In genomic region chr15:99100245-99101173, GRCh38 we compare ENCODE assay signal across 8 cellular contexts. TPM values are rescaled to one million over a fixed set of nuclear protein-coding genes. Genes with fewer than 3 reads are reported as not detected.
DNase-seq lines count a peak whose midpoint lies in the region; TF ChIP-seq lines count a peak whose summit lies in the region.

No MANE protein-coding gene starts in this region.

- no peak overlapping the region for H3K4me3 ChIP-seq in OCI-LY7 (ENCODE audit: low read depth, low read length, poor library complexity, severe bottlenecking)

- peak; percentile 70 for TF ChIP-seq CTCF in OCI-LY7 (conservative IDR thresholded peaks at IDR 0.05; ENCODE audit: low read length)

- no peaks in the 10 kb centered on the region for H4K20me1 ChIP-seq in OCI-LY7 (ENCODE audit: insufficient read depth, low read length)

- intact Hi-C loops in OCI-LY7 (cut with micrococcal nuclease; ENCODE audit: unreplicated experiment), result loop anchor here (5.0 kb wide), 1 partner anchor 112 kb away; no protein-coding TSS in a partner anchor

- H3K4me1 ChIP-seq in OCI-LY7 (ENCODE audit: insufficient read depth, low read length, poor library complexity, severe bottlenecking), result peaks cover 5% of the 10 kb centered on the region

- no peak overlapping the region for H2AFZ ChIP-seq in OCI-LY7 (ENCODE audit: low read length)

- H3K27ac ChIP-seq in OCI-LY7 (ENCODE audit: low read depth, low read length, poor library complexity, severe bottlenecking), result no peak overlapping the region

- no peaks in the 10 kb centered on the region for H3K79me2 ChIP-seq in OCI-LY7 (ENCODE audit: insufficient read depth, low read depth, low read length)

- no peaks in the 10 kb centered on the region for H3K9me3 ChIP-seq in OCI-LY7 (ENCODE audit: low read length)

- no peak overlapping the region for H3K4me2 ChIP-seq in OCI-LY7 (ENCODE audit: low read length)

- POLR2A ChIA-PET in OCI-LY7 (lab: Charles Lee), result interaction anchor here (0.6 kb wide), 2 partner anchors 10 to 670 kb away, joined by 3 to 7 read pairs; no protein-coding TSS in a partner anchor

- BruUV-seq in OCI-LY7 (replicated peaks; lab: Mats Ljungman, UMichigan), result no TSS peak

- H3K9me2 ChIP-seq in OCI-LY7 (ENCODE audit: insufficient read depth, low read length), result no peaks in the 10 kb centered on the region

- CTCF ChIA-PET in OCI-LY7 (lab: Charles Lee; ENCODE audit: unreplicated experiment), result interaction anchor here (0.6 kb wide), 1 partner anchor 1473 kb away, joined by 3 read pairs; no protein-coding TSS in a partner anchor

- DNase-seq in NCI-H2029 (lab: John Stamatoyannopoulos, UW) (peak; percentile 34), NCI-H2029 treated with DMSO at 0.1 percent for 48 hours (lab: John Stamatoyannopoulos, UW) (no peak), HT1080 (ENCODE audit: low read depth) (peak; percentile 70), OCI-LY7 (ENCODE audit: low spot score) (no peak), glomerular visceral epithelial cell (ENCODE audit: extremely low spot score) (peak; percentile 70), nucleus accumbens (lab: John Stamatoyannopoulos, UW) (peak in 53 of 56 donors; percentile 18 to 89 (median 64)), NCI-H1048 (lab: John Stamatoyannopoulos, UW) (no peak)
- DNase-seq in activated naive CD4-positive, alpha-beta T cell treated with Interleukin-2 at 50 U/mL for 16 hours, result peak; percentile 32

- H3K36me3 ChIP-seq in OCI-LY7 (ENCODE audit: insufficient read depth, low read length), result no peaks in the 10 kb centered on the region

RNA-seq across cellular contexts. Expression of gene SYNM, which starts 4.4 kb away (rescaled TPM):
- total RNA-seq in HT1080 (2014; rRNA removed; shearing (Covaris generic)), result 0.82 and 0.94 TPM in 2 replicates
- 0.52 and 0.69 TPM in 2 replicates for polyA plus RNA-seq in HT1080 (2015; cell fraction: cytosol; rRNA removed)
- polyA plus RNA-seq in HT1080 (2015; cell fraction: nucleus; rRNA removed), result 7.4 and 7.5 TPM in 2 replicates
- total RNA-seq in OCI-LY7 (2014; rRNA removed; shearing (Covaris generic)), result 0.41 and 0.49 TPM in 2 replicates
- 0.08 TPM in 1 of 2 replicates, not detected in the other for total RNA-seq in OCI-LY7 (2022)

Comparison
In these comparisons a context has a peak if more than half of its experiments do, and no peak if none do; other contexts are left out.
1. DNase-seq: peak in NCI-H2029 (single experiment), HT1080 (single experiment), activated naive CD4-positive, alpha-beta T cell treated with Interleukin-2 at 50 U/mL for 16 hours (single experiment), glomerular visceral epithelial cell (single experiment) and nucleus accumbens (53 of 56); none in NCI-H2029 treated with DMSO at 0.1 percent for 48 hours (single experiment), OCI-LY7 (single experiment) and NCI-H1048 (single experiment).